Comparison of ENCODE assay signal across 9 cellular contexts in the genomic region with DNA sequence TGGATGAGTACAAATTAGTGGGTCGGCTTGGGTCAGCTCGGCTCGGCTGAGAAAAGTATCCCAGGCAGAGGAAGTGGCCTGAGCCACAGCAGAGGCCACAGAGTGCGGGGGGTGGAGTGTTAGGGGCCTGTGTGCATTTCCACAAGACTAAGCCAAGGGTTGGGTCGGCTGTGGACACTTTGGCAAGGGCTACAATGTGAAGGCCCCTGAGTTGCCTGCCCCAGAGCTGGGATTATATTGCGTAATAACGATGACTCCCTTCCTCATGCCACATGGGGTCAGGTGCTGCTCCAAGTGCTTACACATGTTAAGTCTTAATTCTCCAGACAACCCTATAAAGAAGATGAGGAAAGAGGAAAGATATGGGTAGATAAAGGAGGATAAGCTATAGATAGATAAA. TPM values are rescaled to one million over a fixed set of nuclear protein-coding genes. Genes with fewer than 3 reads are reported as not detected.
DNase-seq lines count a peak whose midpoint lies in the region; ATAC-seq and TF ChIP-seq lines count a peak whose summit lies in the region.
"Had no signal": no experiment of that assay in that cellular context is flagged by ENCODE, and none has a peak within 500 bp of the region (broad histone marks: within the 10 kb centered on the region; RNA-seq: fewer than 3 reads in every experiment).

No MANE protein-coding gene starts in this region.

- TF ChIP-seq CTCF in CD14-positive monocyte (IDR thresholded peaks at IDR 0.05) = no peak
- TF ChIP-seq CTCF in NB4 (IDR thresholded peaks at IDR 0.05; ENCODE audit: low read depth, low read length) = no peak
- TF ChIP-seq CTCF in osteoblast (IDR thresholded peaks at IDR 0.05; ENCODE audit: extremely low read depth, low read depth, low read length) = no peak

- H3K36me3 Mint-ChIP-seq in CD14-positive monocyte = peaks cover 33 to 40% of the 10 kb centered on the region in 2 donors
- peaks cover 81% of the 10 kb centered on the region for H3K36me3 Mint-ChIP-seq in effector memory CD8-positive, alpha-beta T cell (ENCODE audit: insufficient read depth)

- no peak overlapping the region for H3K4me3 Mint-ChIP-seq in CD14-positive monocyte
- peak overlapping the region; percentile 83 to 92 for H3K4me3 Mint-ChIP-seq in effector memory CD8-positive, alpha-beta T cell

- no peaks in the 10 kb centered on the region for H3K27me3 ChIP-seq in osteoblast (ENCODE audit: insufficient read depth, low read length)

- ATAC-seq in effector memory CD8-positive, alpha-beta T cell (replicated peaks) = no peak

- peak overlapping the region; percentile 4 for H3K4me3 ChIP-seq in NB4 (ENCODE audit: low read depth, low read length)
- no peak overlapping the region for H3K4me3 ChIP-seq in osteoblast (ENCODE audit: insufficient read depth, low read length)

- intact Hi-C loops in CD14-positive monocyte (cut with micrococcal nuclease) = no loop called here

- H3K36me3 ChIP-seq in osteoblast (ENCODE audit: insufficient read depth, low read length) = no peaks in the 10 kb centered on the region

- H3K27ac ChIP-seq in osteoblast (ENCODE audit: low read depth, low read length) = peak overlapping the region; percentile 75

- H4K20me1 ChIP-seq in osteoblast (ENCODE audit: insufficient read depth, low read length) = peaks cover 11% of the 10 kb centered on the region

- peaks cover 3% of the 10 kb centered on the region for H3K79me2 ChIP-seq in osteoblast (ENCODE audit: insufficient read depth, low read length)

- no peak for TF ChIP-seq POLR2A in NB4 (IDR thresholded peaks at IDR 0.05; ENCODE audit: extremely low read depth, insufficient read length)

- DNase-seq in CD14-positive monocyte (ENCODE audit: low spot score) = peak; percentile 67
- DNase-seq in NB4 (ENCODE audit: low read depth) = peak; percentile 95
- DNase-seq in effector memory CD8-positive, alpha-beta T cell = no peak
- DNase-seq in osteoblast (ENCODE audit: insufficient read length, low spot score, missing footprints) = peak; percentile 92
- no peak for DNase-seq in activated gamma-delta T cell (lab: John Stamatoyannopoulos, UW)
- no peak for DNase-seq in activated CD8-positive, alpha-beta memory T cell treated with anti-CD3 and anti-CD28 coated beads, Interleukin-2, amount 50 U/mL, for 48 hours
- DNase-seq in activated effector memory CD4-positive, alpha-beta T cell treated with anti-CD3 and anti-CD28 coated beads, Interleukin-2, amount 50 U/mL, for 16 hours = no peak
- DNase-seq in stimulated activated CD4-positive, alpha-beta T cell treated with anti-CD3 and anti-CD28 coated beads, Interleukin-12 subunit alpha, Interleukin-12 subunit beta, amount 100 ng/mL, for 4 hours = no peak
- DNase-seq: T-helper 9 cell had no signal

- no peak overlapping the region for H2AFZ ChIP-seq in osteoblast (ENCODE audit: low read length)

- H3K27ac Mint-ChIP-seq in CD14-positive monocyte = peak overlapping the region; percentile 84 to 94 (median 93)
- H3K27ac Mint-ChIP-seq in effector memory CD8-positive, alpha-beta T cell = peak overlapping the region; percentile 94 to 95

- peaks cover 0 to 2% (median 0%) of the 10 kb centered on the region in 3 donors for H3K27me3 Mint-ChIP-seq in CD14-positive monocyte (ENCODE audit: low read depth in 3 of 3)
- no peaks in the 10 kb centered on the region for H3K27me3 Mint-ChIP-seq in effector memory CD8-positive, alpha-beta T cell

- peaks cover 0 to 2% (median 0%) of the 10 kb centered on the region in 7 donors for H3K9me3 Mint-ChIP-seq in CD14-positive monocyte
- H3K9me3 Mint-ChIP-seq in effector memory CD8-positive, alpha-beta T cell = no peaks in the 10 kb centered on the region

- no peak overlapping the region for H3K4me2 ChIP-seq in osteoblast (ENCODE audit: insufficient read depth, low read length)

- H3K4me1 Mint-ChIP-seq in CD14-positive monocyte = peaks cover 78% of the 10 kb centered on the region
- peaks cover 75 to 86% of the 10 kb centered on the region in 2 donors for H3K4me1 Mint-ChIP-seq in effector memory CD8-positive, alpha-beta T cell (ENCODE audit: low read depth in 2 of 2)

- peaks cover 28% of the 10 kb centered on the region for H3K4me1 ChIP-seq in osteoblast (ENCODE audit: insufficient read depth, low read length)

- no peaks in the 10 kb centered on the region for H3K9me3 ChIP-seq in osteoblast (ENCODE audit: low read depth, low read length)

RNA-seq across cellular contexts. Expression of a gene that starts 11.4 kb away (rescaled TPM):
- 1 to 10 TPM; 3.2 to 6.7 TPM for polyA plus RNA-seq in CD14-positive monocyte
- 16.6 and 17.4 TPM in 2 replicates for total RNA-seq in osteoblast

Comparison
In these comparisons a context has a peak if more than half of its experiments do, and no peak if none do; other contexts are left out.
1. DNase-seq: peak in CD14-positive monocyte (single experiment), NB4 (single experiment) and osteoblast (single experiment); none in effector memory CD8-positive, alpha-beta T cell (0 of 3), activated gamma-delta T cell (single experiment), activated CD8-positive, alpha-beta memory T cell treated with anti-CD3 and anti-CD28 coated beads, Interleukin-2, amount 50 U/mL, for 48 hours (single experiment), activated effector memory CD4-positive, alpha-beta T cell treated with anti-CD3 and anti-CD28 coated beads, Interleukin-2, amount 50 U/mL, for 16 hours (single experiment) and stimulated activated CD4-positive, alpha-beta T cell treated with anti-CD3 and anti-CD28 coated beads, Interleukin-12 subunit alpha, Interleukin-12 subunit beta, amount 100 ng/mL, for 4 hours (single experiment).
2. H3K4me3 Mint-ChIP-seq: peak in effector memory CD8-positive, alpha-beta T cell (2 of 2); none in CD14-positive monocyte (0 of 2).